ENCODE assay signal across 8 cellular contexts in genomic region chr2:157404363-157404762, GRCh38. TPM values are rescaled to one million over a fixed set of nuclear protein-coding genes. Genes with fewer than 3 reads are reported as not detected.
DNase-seq lines count a peak whose midpoint lies in the region; ATAC-seq and TF ChIP-seq lines count a peak whose summit lies in the region.

No MANE protein-coding gene starts in this region.

- no peak overlapping the region for H3K4me3 ChIP-seq in mesendoderm (ENCODE audit: low read length)

- no peak overlapping the region for H2BK15ac ChIP-seq in mesendoderm (replicated peaks; ENCODE audit: low read depth)

- no peak overlapping the region for H3K9ac ChIP-seq in mesendoderm (ENCODE audit: low read length)

- no peak overlapping the region for H3K27ac Mint-ChIP-seq in progenitor cell of endocrine pancreas

- H3K18ac ChIP-seq in mesendoderm (ENCODE audit: low read length), result no peak overlapping the region

- H3K27me3 ChIP-seq in mesendoderm (ENCODE audit: insufficient read depth, low read length, poor library complexity), result no peaks in the 10 kb centered on the region

- no peak overlapping the region for H3K23ac ChIP-seq in mesendoderm (ENCODE audit: low read length)

- in situ Hi-C loops in KBM-7 (cut with MboI; ENCODE audit: low pct_unique_long_range_greater_than_20kb, low sequenced_read_pairs), result no loop called here

- H3K79me2 ChIP-seq in mesendoderm (ENCODE audit: control insufficient read depth, insufficient read depth, low read length), result no peaks in the 10 kb centered on the region

- no peak overlapping the region for H3K56ac ChIP-seq in mesendoderm (ENCODE audit: low read length)

- DNase-seq in EL, result peak; percentile 6
- DNase-seq in KBM-7, result peak; percentile 49
- peak; percentile 50 to 59 for DNase-seq in activated T-cell treated with anti-CD3 and anti-CD28 coated beads, Interleukin-2, amount 50 U/mL, for 48 hours
- peak; percentile 75 for DNase-seq in renal cortical epithelial cell (ENCODE audit: low read depth)
- DNase-seq in progenitor cell of endocrine pancreas (ENCODE audit: low spot score, unreplicated experiment), result no peak
- DNase-seq in NCI-H146 (lab: John Stamatoyannopoulos, UW), result no peak
- no peak for DNase-seq in mesendoderm

- no peak overlapping the region for H3K4me3 Mint-ChIP-seq in progenitor cell of endocrine pancreas (ENCODE audit: low read depth)

- H3K4me2 ChIP-seq in mesendoderm (ENCODE audit: low read length), result no peak overlapping the region

- no peak overlapping the region for H3K27ac ChIP-seq in mesendoderm (ENCODE audit: low read depth, low read length)

- WGBS in mesendoderm (ENCODE audit: extremely low coverage, insufficient coverage, low lambda C conversion rate), result no CpG with 5 or more reads among the region's 2 CpGs

- H3K4me1 ChIP-seq in mesendoderm (ENCODE audit: control insufficient read depth, low read depth, low read length), result no peaks in the 10 kb centered on the region

- H3K79me1 ChIP-seq in mesendoderm (ENCODE audit: low read length), result no peaks in the 10 kb centered on the region

- TF ChIP-seq CTCF in progenitor cell of endocrine pancreas (IDR thresholded peaks at IDR 0.05; ENCODE audit: unreplicated experiment), result no peak

- H3K36me3 ChIP-seq in mesendoderm (ENCODE audit: control insufficient read depth, insufficient read depth, low read length), result no peaks in the 10 kb centered on the region

- no peak overlapping the region for H2BK120ac ChIP-seq in mesendoderm (ENCODE audit: low read depth, low read length)

- no peak overlapping the region for H2AK5ac ChIP-seq in mesendoderm (ENCODE audit: low read length)

- no peak overlapping the region for H4K5ac ChIP-seq in mesendoderm (ENCODE audit: low read length)

- H3K36me3 Mint-ChIP-seq in progenitor cell of endocrine pancreas (ENCODE audit: insufficient read depth), result no peaks in the 10 kb centered on the region

- H4K8ac ChIP-seq in mesendoderm (ENCODE audit: low read depth, low read length), result no peak overlapping the region

- peaks cover 9% of the 10 kb centered on the region for H3K4me1 Mint-ChIP-seq in progenitor cell of endocrine pancreas (ENCODE audit: low read depth)

- H2BK5ac ChIP-seq in mesendoderm (ENCODE audit: low read length), result no peak overlapping the region

- peak; percentile 97 for ATAC-seq in GM21528 (IDR thresholded peaks at IDR 0.05; ENCODE audit: low FRiP score, unreplicated experiment)

- H3K27me3 Mint-ChIP-seq in progenitor cell of endocrine pancreas, result peaks cover 12% of the 10 kb centered on the region

- no peaks in the 10 kb centered on the region for H3K9me3 Mint-ChIP-seq in progenitor cell of endocrine pancreas (ENCODE audit: low read depth)

- no peak overlapping the region for H3K4ac ChIP-seq in mesendoderm (ENCODE audit: low read depth, low read length)

RNA-seq across cellular contexts. Expression of gene CYTIP, which starts 39.5 kb away (rescaled TPM):
- total RNA-seq in renal cortical epithelial cell (0.94 TPM in 1 of 2 replicates, not detected in the other), progenitor cell of endocrine pancreas (0.14 and 0.27 TPM in 2 replicates)
- 0.20 TPM for polyA plus RNA-seq in mesendoderm (2013, experiment 1 of 2)
- polyA plus RNA-seq in mesendoderm (2013, experiment 2 of 2), result 0.10 TPM

Comparison
In these comparisons a context has a peak if more than half of its experiments do, and no peak if none do; other contexts are left out.
1. DNase-seq: peak in EL (single experiment), KBM-7 (single experiment), activated T-cell treated with anti-CD3 and anti-CD28 coated beads, Interleukin-2, amount 50 U/mL, for 48 hours (2 of 2) and renal cortical epithelial cell (single experiment); none in progenitor cell of endocrine pancreas (single experiment), NCI-H146 (single experiment) and mesendoderm (single experiment).